In the genomic region with DNA sequence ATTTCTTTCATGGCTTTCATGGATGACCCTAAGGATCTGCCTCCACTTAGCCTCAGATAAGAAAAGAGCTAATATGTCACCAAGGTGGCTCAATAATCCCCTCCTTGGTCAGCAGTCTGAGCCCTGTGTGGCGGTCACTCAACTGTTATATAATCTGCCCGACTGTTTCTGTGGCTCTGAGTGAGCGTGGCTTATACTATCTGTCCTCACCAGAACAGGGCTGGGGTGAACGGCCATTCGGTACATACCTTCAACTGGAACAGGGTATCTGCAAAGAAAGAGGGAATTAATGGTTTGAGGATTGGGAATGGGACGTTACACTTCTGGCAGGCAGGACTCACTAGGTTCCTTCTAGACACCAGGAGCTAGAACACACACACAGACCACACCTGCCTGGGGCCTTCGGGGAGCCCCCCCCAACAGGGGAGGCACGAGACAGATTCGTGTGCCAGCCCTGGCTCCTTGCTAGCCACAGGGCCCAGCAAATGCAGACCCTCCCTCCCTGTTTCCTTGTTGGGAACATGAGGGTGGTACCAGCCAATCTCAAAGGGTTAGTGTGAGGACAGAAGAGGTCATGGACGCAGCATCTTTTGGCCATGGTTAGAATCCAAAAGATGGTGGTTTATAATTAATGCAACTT, we compare ENCODE assay signal across 26 cellular contexts. TPM values are rescaled to one million over a fixed set of nuclear protein-coding genes. Genes with fewer than 3 reads are reported as not detected.
A peak's percentile ranks its signal among the peaks of the same experiment; 100 is the strongest.
DNase-seq lines count a peak whose midpoint lies in the region; ATAC-seq and TF ChIP-seq lines count a peak whose summit lies in the region.
"Had no signal": no experiment of that assay in that cellular context is flagged by ENCODE, and none has a peak within 500 bp of the region (broad histone marks: within the 10 kb centered on the region; RNA-seq: fewer than 3 reads in every experiment).

No MANE protein-coding gene starts in this region.

- peaks cover 3% of the 10 kb centered on the region for H3K36me3 Mint-ChIP-seq in activated naive CD4-positive, alpha-beta T cell treated with anti-CD3 and anti-CD28 coated beads, Interleukin-2, amount 50 U/mL, for 24 hours
- peaks cover 23% of the 10 kb centered on the region for H3K36me3 Mint-ChIP-seq in activated naive CD4-positive, alpha-beta T cell treated with anti-CD3 and anti-CD28 coated beads, Interleukin-2, amount 10 ng/mL, durations not matched to agents 7 days and 5 days
- H3K36me3 Mint-ChIP-seq in central memory CD8-positive, alpha-beta T cell (ENCODE audit: insufficient read depth) = peaks cover 33% of the 10 kb centered on the region

- H3K4me1 ChIP-seq in HCT116 (ENCODE audit: control insufficient read depth in 1 of 2, insufficient read depth in 2 of 2, low read length in 2 of 2) = peaks cover 11 to 21% of the 10 kb centered on the region in 2 experiments; a peak in 3 of 4 replicates
- H3K4me1 ChIP-seq in osteoblast (ENCODE audit: insufficient read depth, low read length) = peaks cover 13% of the 10 kb centered on the region

- H3K27me3 ChIP-seq in HCT116 (ENCODE audit: insufficient read depth, low read length) (no peaks in the 10 kb centered on the region), osteoblast (ENCODE audit: insufficient read depth, low read length) (no peaks in the 10 kb centered on the region)
- H3K27me3 ChIP-seq: BLaER1, body of pancreas, esophagus muscularis mucosa had no signal

- no peaks in the 10 kb centered on the region for H3K27me3 Mint-ChIP-seq in activated naive CD4-positive, alpha-beta T cell treated with anti-CD3 and anti-CD28 coated beads, Interleukin-2, amount 50 U/mL, for 24 hours
- H3K27me3 Mint-ChIP-seq in activated naive CD4-positive, alpha-beta T cell treated with anti-CD3 and anti-CD28 coated beads, Interleukin-2, amount 10 ng/mL, durations not matched to agents 7 days and 5 days = no peaks in the 10 kb centered on the region
- no peaks in the 10 kb centered on the region for H3K27me3 Mint-ChIP-seq in central memory CD8-positive, alpha-beta T cell

- peaks cover 74% of the 10 kb centered on the region for H3K79me2 ChIP-seq in HCT116 (ENCODE audit: insufficient read depth, low read length)
- H3K79me2 ChIP-seq in osteoblast (ENCODE audit: insufficient read depth, low read length) = peaks cover 59% of the 10 kb centered on the region

- no peak overlapping the region for H3K4me2 ChIP-seq in HCT116 (ENCODE audit: low read length)
- no peak overlapping the region for H3K4me2 ChIP-seq in osteoblast (ENCODE audit: insufficient read depth, low read length)
- H3K4me2 ChIP-seq: BLaER1 had no signal

- peaks cover 11 to 25% of the 10 kb centered on the region in 2 experiments; a peak in 3 of 4 replicates for H3K36me3 ChIP-seq in HCT116 (ENCODE audit: control insufficient read depth in 1 of 2, insufficient read depth in 2 of 2, low read length in 2 of 2)
- H3K36me3 ChIP-seq in osteoblast (ENCODE audit: insufficient read depth, low read length) = peaks cover 17% of the 10 kb centered on the region

- H3K4me3 ChIP-seq in HCT116 (replicated peaks in 1 of 2; ENCODE audit: low read depth in 1 of 2, low read length in 2 of 2) = no peak overlapping the region
- H3K4me3 ChIP-seq in osteoblast (ENCODE audit: insufficient read depth, low read length) = no peak overlapping the region
- H3K4me3 ChIP-seq: BLaER1, body of pancreas, esophagus muscularis mucosa had no signal

- RAD21 ChIA-PET in HCT116 (lab: Charles Lee; ENCODE audit: low non-redundant PET in 1 of 2, low total read pairs in 2 of 2, uncharacterized antibody in 2 of 2, unreplicated experiment in 2 of 2) = interaction anchor here in 1 of 2 experiments (0.7 kb wide), 1 partner anchor 12 kb away, joined by 4 read pairs; no protein-coding TSS in a partner anchor

- POLR2A ChIA-PET in HCT116 (lab: Charles Lee) = no interaction called here

- intact Hi-C loops in HCT116 (cut with micrococcal nuclease) = no loop called here

- no peak overlapping the region for H3K27ac ChIP-seq in HCT116 (ENCODE audit: low read depth, low read length)
- H3K27ac ChIP-seq in osteoblast (ENCODE audit: low read depth, low read length) = no peak overlapping the region
- H3K27ac ChIP-seq: BLaER1, body of pancreas, esophagus muscularis mucosa had no signal

- H3K9me2 ChIP-seq in HCT116 (ENCODE audit: insufficient read depth) = no peaks in the 10 kb centered on the region

- no peak overlapping the region for H3K9ac ChIP-seq in HCT116 (ENCODE audit: low read length)
- H3K9ac ChIP-seq: BLaER1 had no signal

- H3K4me1 Mint-ChIP-seq in activated naive CD4-positive, alpha-beta T cell treated with anti-CD3 and anti-CD28 coated beads, Interleukin-2, amount 50 U/mL, for 24 hours = peaks cover 35% of the 10 kb centered on the region
- H3K4me1 Mint-ChIP-seq in activated naive CD4-positive, alpha-beta T cell treated with anti-CD3 and anti-CD28 coated beads, Interleukin-2, amount 10 ng/mL, durations not matched to agents 7 days and 5 days = peaks cover 33% of the 10 kb centered on the region
- H3K4me1 Mint-ChIP-seq in central memory CD8-positive, alpha-beta T cell = peaks cover 22% of the 10 kb centered on the region

- no peak for TF ChIP-seq POLR2A in HCT116 (IDR thresholded peaks at IDR 0.05; ENCODE audit: borderline replicate concordance, extremely low read depth, insufficient read depth, insufficient read length)

- CTCF ChIA-PET in activated naive CD4-positive, alpha-beta T cell treated with anti-CD3 and anti-CD28 coated beads, Interleukin-2, amount 10 ng/mL, durations not matched to agents 7 days and 5 days (lab: Charles Lee) = interaction anchor here (1.6 kb wide), 1 partner anchor 13 kb away, joined by 4 read pairs; no protein-coding TSS in a partner anchor
- CTCF ChIA-PET in HCT116 (lab: Charles Lee) = no interaction called here

- ATAC-seq in HCT116 = no peak
- no peak for ATAC-seq in central memory CD8-positive, alpha-beta T cell (replicated peaks; ENCODE audit: extremely low read depth, poor library complexity, severe bottlenecking)
- no peak for ATAC-seq in GM18909 (IDR thresholded peaks at IDR 0.05; ENCODE audit: poor library complexity, unreplicated experiment)
- ATAC-seq: activated CD4-positive, CD25-positive, alpha-beta regulatory T cell treated with anti-CD3 and anti-CD28 coated beads, Interleukin-2, amount 50 U/mL, for 24 hours; body of pancreas; left cardiac atrium had no signal

- TF ChIP-seq CTCF in HCT116 (IDR thresholded peaks at IDR 0.05 in 2 of 3, conservative IDR thresholded peaks at IDR 0.05 in 1 of 3; ENCODE audit: borderline replicate concordance in 1 of 3, insufficient read depth in 1 of 3, low read depth in 2 of 3, low read length in 2 of 3) (no peak), osteoblast (IDR thresholded peaks at IDR 0.05; ENCODE audit: extremely low read depth, low read depth, low read length) (no peak)

- no peaks in the 10 kb centered on the region for H3K9me3 ChIP-seq in HCT116 (ENCODE audit: control insufficient read depth in 1 of 2, insufficient read depth in 1 of 2, low read depth in 1 of 2, low read length in 2 of 2)
- H3K9me3 ChIP-seq in osteoblast (ENCODE audit: low read depth, low read length) = no peaks in the 10 kb centered on the region
- H3K9me3 ChIP-seq: BLaER1, body of pancreas, esophagus muscularis mucosa had no signal

- H3K9me3 Mint-ChIP-seq in activated naive CD4-positive, alpha-beta T cell treated with anti-CD3 and anti-CD28 coated beads, Interleukin-2, amount 50 U/mL, for 24 hours = no peaks in the 10 kb centered on the region
- H3K9me3 Mint-ChIP-seq in activated naive CD4-positive, alpha-beta T cell treated with anti-CD3 and anti-CD28 coated beads, Interleukin-2, amount 10 ng/mL, durations not matched to agents 7 days and 5 days = no peaks in the 10 kb centered on the region
- no peaks in the 10 kb centered on the region for H3K9me3 Mint-ChIP-seq in central memory CD8-positive, alpha-beta T cell

- H4K20me1 ChIP-seq in HCT116 (ENCODE audit: insufficient read depth) (no peaks in the 10 kb centered on the region; the same call in 1 of the 2 replicates), osteoblast (ENCODE audit: insufficient read depth, low read length) (peaks cover 30% of the 10 kb centered on the region)

- BruUV-seq in HCT116 (replicated peaks; lab: Mats Ljungman, UMichigan) = TSS peak; percentile 13

- DNase-seq in activated naive CD4-positive, alpha-beta T cell treated with anti-CD3 and anti-CD28 coated beads, Interleukin-2, amount 10 ng/mL, durations not matched to agents 7 days and 5 days = no peak
- DNase-seq in HCT116 (ENCODE audit: low read depth, low spot score) (no peak), osteoblast (ENCODE audit: insufficient read length, low spot score, missing footprints) (peak; percentile 51)
- no peak for DNase-seq in central memory CD8-positive, alpha-beta T cell (ENCODE audit: low spot score in 2 of 2)
- DNase-seq in effector CD4-positive, alpha-beta T cell = no peak
- DNase-seq: ACHN; activated CD8-positive, alpha-beta memory T cell treated with anti-CD3 and anti-CD28 coated beads for 24 hours; body of pancreas; Calu3; foreskin melanocyte; left cardiac atrium; NCI-H1105; NCI-H2029; NCI-H226; NCI-H774; retina; small intestine; stimulated activated CD4-positive, alpha-beta T cell treated with anti-CD3 and anti-CD28 coated beads, Interleukin-1b, Interleukin-23, amount 100 ng/mL, for 48 hours; substantia nigra had no signal

- TF ChIP-seq RAD21 in HCT116 (IDR thresholded peaks at IDR 0.05; ENCODE audit: low read depth) = no peak

- no peak overlapping the region for H3K4me3 Mint-ChIP-seq in activated naive CD4-positive, alpha-beta T cell treated with anti-CD3 and anti-CD28 coated beads, Interleukin-2, amount 50 U/mL, for 24 hours
- H3K4me3 Mint-ChIP-seq in activated naive CD4-positive, alpha-beta T cell treated with anti-CD3 and anti-CD28 coated beads, Interleukin-2, amount 10 ng/mL, durations not matched to agents 7 days and 5 days = no peak overlapping the region
- H3K4me3 Mint-ChIP-seq in central memory CD8-positive, alpha-beta T cell = no peak overlapping the region

- H2AFZ ChIP-seq in HCT116 (ENCODE audit: low read depth, low read length, poor library complexity, severe bottlenecking) (no peak overlapping the region), osteoblast (ENCODE audit: low read length) (no peak overlapping the region)

- H3K27ac Mint-ChIP-seq in activated naive CD4-positive, alpha-beta T cell treated with anti-CD3 and anti-CD28 coated beads, Interleukin-2, amount 50 U/mL, for 24 hours = peak overlapping the region; percentile 47
- no peak overlapping the region for H3K27ac Mint-ChIP-seq in activated naive CD4-positive, alpha-beta T cell treated with anti-CD3 and anti-CD28 coated beads, Interleukin-2, amount 10 ng/mL, durations not matched to agents 7 days and 5 days
- peak overlapping the region; percentile 46 for H3K27ac Mint-ChIP-seq in central memory CD8-positive, alpha-beta T cell (ENCODE audit: low read depth)

RNA-seq across cellular contexts. Expression of a gene that starts 3.7 kb away (rescaled TPM):
- total RNA-seq in HCT116 (2021; ENCODE audit: unreplicated experiment) (158 TPM), osteoblast (101 and 110 TPM in 2 replicates)
- polyA plus RNA-seq in HCT116 (2012) = 113 and 129 TPM in 2 replicates

RNA-seq across cellular contexts. Expression of a gene that starts 3.9 kb away (rescaled TPM):
- 24.9 TPM for total RNA-seq in HCT116 (2021; ENCODE audit: unreplicated experiment)
- 6.8 and 12.2 TPM in 2 replicates for polyA plus RNA-seq in HCT116 (2012)
- 3.2 and 3.3 TPM in 2 replicates for total RNA-seq in osteoblast

RNA-seq across cellular contexts. Expression of a gene that starts 32.7 kb away (rescaled TPM):
- total RNA-seq in HCT116 (2021; ENCODE audit: unreplicated experiment) (165 TPM), osteoblast (24.8 and 37.6 TPM in 2 replicates)
- polyA plus RNA-seq in HCT116 (2012) = 180 and 191 TPM in 2 replicates

RNA-seq across cellular contexts. Expression of a gene that starts 40.3 kb away (rescaled TPM):
- total RNA-seq in HCT116 (2021; ENCODE audit: unreplicated experiment) (1.1 TPM), osteoblast (0.29 and 0.36 TPM in 2 replicates)
- 0.73 and 1.1 TPM in 2 replicates for polyA plus RNA-seq in HCT116 (2012)
- total RNA-seq: Calu3, Daoy, left cardiac atrium, osteocyte had no signal

RNA-seq across cellular contexts. Expression of a gene that starts 47.7 kb away (rescaled TPM):
- total RNA-seq in HCT116 (2021; ENCODE audit: unreplicated experiment) (50.5 TPM), osteoblast (12.1 and 14.8 TPM in 2 replicates)
- polyA plus RNA-seq in HCT116 (2012) = 31.9 and 37.5 TPM in 2 replicates
